ENCODE assay signal across 8 cellular contexts in genomic region chr10:11017575-11018425, GRCh38. TPM values are rescaled to one million over a fixed set of nuclear protein-coding genes. Genes with fewer than 3 reads are reported as not detected.
A peak's percentile ranks its signal among the peaks of the same experiment; 100 is the strongest.
DNase-seq lines count a peak whose midpoint lies in the region; ATAC-seq and TF ChIP-seq lines count a peak whose summit lies in the region.

TSS of gene CELF2 (plus strand) at chr10:11017872. CDS start at chr10:11018090, 218 bp downstream.

- H3K4me3 Mint-ChIP-seq in naive B cell, result peak within 1 kb of the TSS; percentile 77 to 92 (median 86)

- peaks cover 8 to 11% (median 9%) of the 10 kb centered on the region in 3 donors for H3K4me1 Mint-ChIP-seq in naive B cell

- H3K27me3 ChIP-seq in H7 (ENCODE audit: control insufficient read depth, insufficient read depth, low read length) (peaks cover 12% of the 10 kb centered on the region), esophagus squamous epithelium (peaks cover 0 to 53% (median 0%) of the 10 kb centered on the region in 4 donors), stomach (peaks cover 0 to 40% (median 23%) of the 10 kb centered on the region in 3 donors)

- H3K36me3 Mint-ChIP-seq in naive B cell, result no peaks in the 10 kb centered on the region

- H3K9me3 ChIP-seq in esophagus squamous epithelium (no peaks in the 10 kb centered on the region), stomach (no peaks in the 10 kb centered on the region)

- peak within 1 kb of the TSS; percentile 73 to 88 (median 82) for H3K27ac ChIP-seq in esophagus squamous epithelium
- H3K27ac ChIP-seq in stomach, result peak within 1 kb of the TSS; percentile 38 to 86 (median 69)

- H3K4me1 ChIP-seq in esophagus squamous epithelium, result peaks cover 0 to 38% (median 0%) of the 10 kb centered on the region in 3 donors
- H3K4me1 ChIP-seq in stomach, result peaks cover 6 to 22% (median 15%) of the 10 kb centered on the region in 4 donors

- TF ChIP-seq POLR2A in esophagus squamous epithelium (IDR thresholded peaks at IDR 0.05) (no peak), stomach (IDR thresholded peaks at IDR 0.05) (no peak)

- H3K36me3 ChIP-seq in H7 (replicated peaks; ENCODE audit: control insufficient read depth, insufficient read depth, low read length), result no peaks in the 10 kb centered on the region
- no peaks in the 10 kb centered on the region for H3K36me3 ChIP-seq in esophagus squamous epithelium
- H3K36me3 ChIP-seq in stomach, result no peaks in the 10 kb centered on the region

- peak; percentile 82 to 85 for ATAC-seq in naive B cell (ENCODE audit: low read depth in 2 of 2)

- TF ChIP-seq CTCF in GM12864 (IDR thresholded peaks at IDR 0.05; ENCODE audit: low read depth, low read length, missing control alignments) (no peak), esophagus squamous epithelium (IDR thresholded peaks at IDR 0.05) (no peak), stomach (IDR thresholded peaks at IDR 0.05) (no peak)

- no peaks in the 10 kb centered on the region for H3K9me3 Mint-ChIP-seq in naive B cell

- no peak within 1 kb of the TSS for H3K27ac Mint-ChIP-seq in naive B cell

- H3K4me3 ChIP-seq in GM12864 (ENCODE audit: low read depth, low read length) (peak within 1 kb of the TSS; percentile 67), H7 (ENCODE audit: insufficient read depth, low read depth, low read length) (peak within 1 kb of the TSS; percentile 66), esophagus squamous epithelium (peak within 1 kb of the TSS; percentile 53 to 77 (median 70)), stomach (peak within 1 kb of the TSS; percentile 67 to 79 (median 72))

- intact Hi-C loops in esophagus squamous epithelium (cut with DNase I) (no loop called here), stomach (cut with DNase I; ENCODE audit: low total_unique reads) (no loop called here)

- no peak for TF ChIP-seq EP300 in stomach (IDR thresholded peaks at IDR 0.05)

- no peak for DNase-seq in GM12864 (ENCODE audit: low read depth)
- DNase-seq in H7, result peak; percentile 92
- peak; percentile 92 for DNase-seq in NCI-H146 (lab: John Stamatoyannopoulos, UW)
- peak; percentile 43 for DNase-seq in activated T-cell treated with anti-CD3 and anti-CD28 coated beads for 48 hours (ENCODE audit: low read depth)
- no peak for DNase-seq in esophagus squamous epithelium (lab: John Stamatoyannopoulos, UW)
- DNase-seq in naive B cell, result peak; percentile 52
- peak; percentile 62 for DNase-seq in stomach
- no peak for DNase-seq in medulla oblongata (ENCODE audit: extremely low spot score)

- no CpG with 5 or more reads among the region's 132 CpGs for WGBS in esophagus squamous epithelium, 2 donors
- WGBS in stomach, 5 donors, result 0 to 1% (median 1%) methylated on average over 45 to 132 of the region's 132 CpGs

- peaks cover 65 to 69% (median 68%) of the 10 kb centered on the region in 3 donors for H3K27me3 Mint-ChIP-seq in naive B cell

RNA-seq across cellular contexts. Expression of gene CELF2, which starts in this region (rescaled TPM):
- 6.4 and 8.5 TPM in 2 replicates for total RNA-seq in H7 (2014; rRNA removed; shearing (Covaris generic))
- total RNA-seq in esophagus squamous epithelium (10 to 100 TPM in 2 of 4 donors, 1 to 10 TPM in 2; 4.2 to 62.4 (median 13.5) TPM), stomach (10 to 100 TPM; 35.2 to 65.3 (median 37.7) TPM)
- polyA plus RNA-seq in naive B cell (ENCODE audit: low read depth in 6 of 6) (100 to 1,000 TPM; 127 to 186 (median 141) TPM), stomach (1 to 10 TPM; 3.9 to 7.5 (median 6.4) TPM)

Comparison
In these comparisons a context has a peak if more than half of its experiments do, and no peak if none do; other contexts are left out.
1. RNA of gene CELF2 (polyA plus RNA-seq): 127 to 186 TPM in naive B cell; 3.9 to 7.5 TPM in stomach; every median in the first group is over 10 times any median in the second.
2. DNase-seq: peak in H7 (single experiment), NCI-H146 (single experiment), activated T-cell treated with anti-CD3 and anti-CD28 coated beads for 48 hours (single experiment), naive B cell (single experiment) and stomach (single experiment); none in GM12864 (single experiment), esophagus squamous epithelium (single experiment) and medulla oblongata (single experiment).
3. Peak in every context shown above with its lines, with median percentiles within 50 percentile points of each other: H3K4me3 ChIP-seq.